In the genomic region with DNA sequence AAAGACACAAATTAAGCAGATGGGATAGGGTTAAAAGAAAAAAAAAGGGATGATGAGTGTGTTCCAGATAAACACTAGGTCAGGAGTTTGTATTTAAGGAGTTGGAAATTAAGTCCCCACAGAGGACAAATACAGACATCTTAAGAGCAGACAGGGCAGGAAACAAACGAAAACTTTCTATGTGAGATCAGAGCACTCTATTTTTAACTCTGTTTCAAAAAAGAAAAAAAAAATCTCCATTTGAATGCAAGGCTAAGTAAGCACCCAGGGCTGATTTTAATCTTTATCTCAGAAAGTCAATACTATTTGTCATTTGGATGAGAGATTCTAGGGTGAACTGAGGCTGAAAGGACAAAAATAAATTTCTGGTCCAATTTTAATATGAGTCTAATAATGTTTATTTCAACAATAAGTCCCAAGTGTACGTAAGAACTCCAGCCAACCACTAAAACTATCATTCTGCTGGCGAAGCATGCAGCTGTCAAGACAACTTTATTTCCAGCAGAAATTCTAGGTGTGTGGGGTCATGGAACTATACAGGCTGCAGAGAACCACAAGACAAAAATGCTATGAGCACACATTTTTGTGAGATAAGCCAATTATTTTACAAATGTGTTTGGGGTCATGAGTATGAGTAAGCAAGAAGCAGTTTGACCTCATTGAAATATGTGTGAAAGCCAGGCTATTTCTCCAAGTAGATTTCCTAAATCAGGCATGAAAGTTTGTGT, we compare ENCODE assay signal across 1 cellular context.
A peak's percentile ranks its signal among the peaks of the same experiment; 100 is the strongest.
TF ChIP-seq lines count a peak whose summit lies in the region.

No MANE protein-coding gene starts in this region.

TF ChIP-seq in IMR-90, 13 proteins besides CTCF, POLR2A, EP300 and RAD21:
- 0 out of 2 replicates have a peak, but pooled peaks have one; percentile 13 for TF ChIP-seq BHLHE40 (IDR thresholded peaks at IDR 0.05; ENCODE audit: low read depth, low read length)
- no peak for TF ChIP-seq RCOR1 (IDR thresholded peaks at IDR 0.05; ENCODE audit: insufficient replicate concordance, low read length)
- TF ChIP-seq NFE2L2 (IDR thresholded peaks at IDR 0.05; ENCODE audit: low read depth, low read length): peak; percentile 20; the same call in 1 of the 2 replicates
TF ChIP-seq in IMR-90: peak in this region for 2.
